In the genomic region with DNA sequence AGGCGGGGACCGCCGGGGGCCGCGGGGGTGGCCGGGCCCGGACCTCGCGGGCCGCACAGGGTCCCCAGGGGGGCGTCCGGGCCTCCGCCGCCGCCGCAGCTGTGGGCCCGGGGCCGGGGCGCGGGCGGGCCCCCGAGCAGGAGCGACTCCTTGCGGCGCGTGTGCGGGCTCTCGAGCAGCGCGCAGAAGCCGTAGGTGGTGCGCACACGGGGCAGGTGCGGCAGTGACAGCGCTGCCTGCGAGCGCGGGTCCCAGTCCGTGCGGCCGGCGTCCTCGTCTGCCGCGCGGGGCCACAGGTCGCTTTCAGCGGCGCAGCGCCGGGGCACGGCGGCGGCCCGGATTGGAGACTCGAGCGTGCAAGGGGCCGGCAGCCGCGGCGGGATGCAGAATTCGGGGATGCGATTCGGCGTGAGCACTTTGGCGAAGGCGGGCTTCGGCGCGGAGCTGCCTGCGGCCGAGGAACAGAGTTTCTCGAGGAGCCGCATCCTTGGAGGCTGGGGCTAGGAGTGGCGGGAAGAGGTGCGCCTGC, we compare ENCODE assay signal across 1 cellular context.
TF ChIP-seq lines count a peak whose summit lies in the region.

No MANE protein-coding gene starts in this region.

TF ChIP-seq in WTC11, 78 proteins besides CTCF, POLR2A, EP300 and RAD21 (continued from another document):
- TF ChIP-seq, protein P1, sequence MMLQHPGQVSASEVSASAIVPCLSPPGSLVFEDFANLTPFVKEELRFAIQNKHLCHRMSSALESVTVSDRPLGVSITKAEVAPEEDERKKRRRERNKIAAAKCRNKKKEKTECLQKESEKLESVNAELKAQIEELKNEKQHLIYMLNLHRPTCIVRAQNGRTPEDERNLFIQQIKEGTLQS (CRISPR knock-in tag; conservative IDR thresholded peaks at IDR 0.05) = no peak
- TF ChIP-seq CREB1 (CRISPR knock-in tag; IDR thresholded peaks at IDR 0.05) (no peak), FOXJ3 (CRISPR knock-in tag; IDR thresholded peaks at IDR 0.05; ENCODE audit: borderline replicate concordance) (no peak), ZNF121 (CRISPR knock-in tag; IDR thresholded peaks at IDR 0.05) (no peak), NR3C1 (CRISPR knock-in tag; conservative IDR thresholded peaks at IDR 0.05; ENCODE audit: low read depth) (no peak), CREM (CRISPR knock-in tag; IDR thresholded peaks at IDR 0.05) (no peak), ZNF396 (CRISPR knock-in tag; IDR thresholded peaks at IDR 0.05; ENCODE audit: borderline replicate concordance) (no peak), TEAD4 (CRISPR knock-in tag; IDR thresholded peaks at IDR 0.05) (peak; percentile 46; the same call in 1 of the 2 replicates), ZBTB21 (CRISPR knock-in tag; IDR thresholded peaks at IDR 0.05; ENCODE audit: borderline replicate concordance) (no peak)
